In the genomic region with DNA sequence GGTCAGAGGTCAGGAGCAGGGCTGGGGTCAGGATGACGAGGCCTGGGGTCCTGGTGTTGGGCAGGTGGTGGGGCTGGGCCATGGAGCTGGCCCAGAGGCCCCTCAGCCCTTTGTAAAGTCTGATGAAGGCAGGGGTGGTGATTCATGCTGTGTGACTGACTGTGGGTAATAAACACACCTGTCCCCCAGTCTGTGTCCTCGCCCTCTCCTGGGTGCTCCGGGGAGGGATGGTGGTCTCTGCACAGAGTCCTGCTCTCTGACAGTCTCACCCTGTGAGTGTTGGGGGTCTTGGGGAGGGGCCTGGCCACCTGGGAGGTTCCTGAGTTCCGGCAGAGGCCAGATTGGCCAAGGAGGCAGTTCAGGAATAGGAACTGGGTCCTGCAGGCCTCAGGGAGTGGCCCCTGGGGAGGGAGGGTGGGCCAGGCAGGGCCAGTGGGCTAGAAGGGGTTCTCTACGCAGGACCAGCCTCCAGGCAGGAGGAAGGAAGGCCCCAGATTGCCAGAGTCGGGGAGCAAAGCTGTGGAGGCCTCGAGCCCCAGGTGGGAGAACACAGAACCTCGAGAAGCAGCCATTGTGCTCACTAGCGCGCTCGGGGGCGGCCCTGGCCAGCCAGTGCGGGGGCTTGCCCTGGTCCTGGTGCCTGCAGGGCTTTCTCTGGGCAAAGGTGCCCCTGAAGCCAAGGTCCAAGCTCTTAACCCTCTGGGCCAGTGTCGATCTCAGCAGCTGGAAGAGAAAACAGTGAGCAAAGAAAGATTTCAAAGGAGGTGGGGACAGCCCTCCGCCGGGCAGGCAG, we compare ENCODE assay signal across 1 cellular context.
TF ChIP-seq lines count a peak whose summit lies in the region.

No MANE protein-coding gene starts in this region.

TF ChIP-seq in HEK293, 187 proteins besides CTCF, POLR2A, EP300 and RAD21 (continued from another document):
- TF ChIP-seq, protein P1, sequence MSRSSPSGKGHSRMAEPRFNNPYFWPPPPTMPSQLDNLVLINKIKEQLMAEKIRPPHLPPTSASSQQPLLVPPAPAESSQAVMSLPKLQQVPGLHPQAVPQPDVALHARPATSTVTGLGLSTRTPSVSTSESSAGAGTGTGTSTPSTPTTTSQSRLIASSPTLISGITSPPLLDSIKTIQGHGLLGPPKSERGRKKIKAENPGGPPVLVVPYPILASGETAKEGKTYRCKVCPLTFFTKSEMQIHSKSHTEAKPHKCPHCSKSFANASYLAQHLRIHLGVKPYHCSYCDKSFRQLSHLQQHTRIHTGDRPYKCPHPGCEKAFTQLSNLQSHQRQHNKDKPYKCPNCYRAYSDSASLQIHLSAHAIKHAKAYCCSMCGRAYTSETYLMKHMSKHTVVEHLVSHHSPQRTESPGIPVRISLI (tag by site-specific recombination; IDR thresholded peaks at IDR 0.05) = no peak
- TF ChIP-seq ZNF768 (tag by site-specific recombination; IDR thresholded peaks at IDR 0.05) = no peak
